10 cellular contexts compared by ENCODE assay signal in the genomic region with DNA sequence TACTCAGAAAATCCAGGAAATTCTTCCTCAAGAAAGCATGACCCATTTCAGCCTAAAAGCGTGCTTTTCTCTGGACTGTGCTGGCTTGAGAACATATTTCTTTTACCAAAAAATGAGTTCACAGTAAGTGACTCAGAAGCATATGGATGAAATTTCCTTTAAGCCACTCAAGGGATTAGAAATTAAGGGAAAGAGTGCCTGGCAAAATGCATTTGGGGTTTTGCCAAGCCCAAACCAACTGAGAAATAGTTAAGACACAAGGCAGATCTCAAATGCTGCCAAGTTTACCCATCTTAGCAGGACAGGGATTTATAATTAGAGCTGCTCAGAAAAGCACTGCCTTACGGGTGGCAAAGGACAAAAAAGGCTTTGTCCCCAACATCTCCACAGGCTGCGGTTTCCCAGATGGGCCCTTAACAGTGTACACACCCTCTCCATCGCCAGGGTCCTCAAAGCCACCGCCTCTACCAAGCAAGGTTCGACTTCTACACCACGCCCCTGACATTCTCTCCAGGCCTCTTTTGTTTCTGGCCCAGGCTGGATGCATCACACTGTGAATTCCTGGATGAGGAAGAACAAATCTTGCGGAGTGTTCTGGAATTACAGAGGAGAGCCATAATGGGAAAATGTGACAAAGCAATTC. TPM values are rescaled to one million over a fixed set of nuclear protein-coding genes. Genes with fewer than 3 reads are reported as not detected.
DNase-seq lines count a peak whose midpoint lies in the region; ATAC-seq and TF ChIP-seq lines count a peak whose summit lies in the region.
"Had no signal": no experiment of that assay in that cellular context is flagged by ENCODE, and none has a peak within 500 bp of the region (broad histone marks: within the 10 kb centered on the region; RNA-seq: fewer than 3 reads in every experiment).

No MANE protein-coding gene starts in this region.

- ATAC-seq in GM19351 (IDR thresholded peaks at IDR 0.05; ENCODE audit: unreplicated experiment): no peak

- H3K27me3 ChIP-seq in adipocyte (replicated peaks; ENCODE audit: control insufficient read depth, insufficient read depth, low read length) (no peaks in the 10 kb centered on the region), right atrium auricular region (no peaks in the 10 kb centered on the region), stomach smooth muscle (ENCODE audit: control insufficient read depth in 1 of 2, insufficient read depth in 2 of 2, low read length in 2 of 2) (no peaks in the 10 kb centered on the region)

- H3K4me3 ChIP-seq in adipocyte (ENCODE audit: low read length) (no peak overlapping the region), right atrium auricular region (no peak overlapping the region), stomach smooth muscle (ENCODE audit: low read length in 2 of 2) (no peak overlapping the region)

- DNase-seq in H4 (ENCODE audit: low spot score) (peak; percentile 91), adipocyte (ENCODE audit: low read depth) (peak; percentile 93), right atrium auricular region (ENCODE audit: low spot score) (no peak), activated T-cell treated with anti-CD3 and anti-CD28 coated beads for 4 hours (no peak), NCI-H128 (lab: John Stamatoyannopoulos, UW; ENCODE audit: unreplicated experiment) (no peak)
- DNase-seq in activated CD4-positive, alpha-beta T cell treated with anti-CD3 and anti-CD28 coated beads, Interleukin-2, amount 50 U/mL, for 4 hours: no peak
- DNase-seq: activated B cell treated with CpG ODN at 0.5 μM for 24 hours, NCI-H1092 had no signal

- no peak for TF ChIP-seq CTCF in right atrium auricular region (IDR thresholded peaks at IDR 0.05)

- no peaks in the 10 kb centered on the region for H3K36me3 ChIP-seq in adipocyte (ENCODE audit: control insufficient read depth, insufficient read depth, low read length, severe bottlenecking)
- H3K36me3 ChIP-seq in right atrium auricular region: no peaks in the 10 kb centered on the region
- H3K36me3 ChIP-seq in stomach smooth muscle (ENCODE audit: control insufficient read depth in 2 of 2, insufficient read depth in 2 of 2, low read length in 2 of 2): peaks cover 2 to 3% of the 10 kb centered on the region in 2 donors

- H3K9ac ChIP-seq in adipocyte (ENCODE audit: low read length) (peak overlapping the region; percentile 78), stomach smooth muscle (ENCODE audit: low read length in 2 of 2) (peak overlapping the region; percentile 29 to 42)

- no peaks in the 10 kb centered on the region for H3K9me3 ChIP-seq in adipocyte (ENCODE audit: control insufficient read depth, low read length)
- H3K9me3 ChIP-seq in right atrium auricular region: no peaks in the 10 kb centered on the region
- no peaks in the 10 kb centered on the region for H3K9me3 ChIP-seq in stomach smooth muscle (ENCODE audit: control insufficient read depth in 2 of 2, low read length in 2 of 2)

- H3K27ac ChIP-seq in right atrium auricular region: peak overlapping the region; percentile 21 to 49
- H3K27ac ChIP-seq in stomach smooth muscle (ENCODE audit: low read length): peak overlapping the region; percentile 76

- H3K4me1 ChIP-seq in adipocyte (ENCODE audit: control insufficient read depth, insufficient read depth, low read length) (peaks cover 40% of the 10 kb centered on the region), right atrium auricular region (no peaks in the 10 kb centered on the region), stomach smooth muscle (ENCODE audit: control insufficient read depth, insufficient read depth, low read length) (peaks cover 40% of the 10 kb centered on the region)

RNA-seq across cellular contexts. Expression of gene CDHR3, which starts 30.1 kb away (rescaled TPM):
- total RNA-seq in H4 (2014; rRNA removed; shearing (Covaris generic)): 0.58 and 1.7 TPM in 2 replicates
- total RNA-seq in right atrium auricular region: under 1 TPM in 1 of 2 donors, not detected in 1; 0.79 TPM

RNA-seq across cellular contexts. Expression of gene ATXN7L1, which starts 56.6 kb away (rescaled TPM):
- total RNA-seq in H4 (2014; rRNA removed; shearing (Covaris generic)): 2.2 and 4.4 TPM in 2 replicates
- 1 to 10 TPM; 1.7 to 3.2 TPM for total RNA-seq in right atrium auricular region

Comparison
In these comparisons a context has a peak if more than half of its experiments do, and no peak if none do; other contexts are left out.
1. DNase-seq: peak in H4 (single experiment) and adipocyte (single experiment); none in right atrium auricular region (single experiment), activated T-cell treated with anti-CD3 and anti-CD28 coated beads for 4 hours (single experiment), activated CD4-positive, alpha-beta T cell treated with anti-CD3 and anti-CD28 coated beads, Interleukin-2, amount 50 U/mL, for 4 hours (0 of 2) and NCI-H128 (single experiment).